Comparison of ENCODE assay signal across 27 cellular contexts in the genomic region with DNA sequence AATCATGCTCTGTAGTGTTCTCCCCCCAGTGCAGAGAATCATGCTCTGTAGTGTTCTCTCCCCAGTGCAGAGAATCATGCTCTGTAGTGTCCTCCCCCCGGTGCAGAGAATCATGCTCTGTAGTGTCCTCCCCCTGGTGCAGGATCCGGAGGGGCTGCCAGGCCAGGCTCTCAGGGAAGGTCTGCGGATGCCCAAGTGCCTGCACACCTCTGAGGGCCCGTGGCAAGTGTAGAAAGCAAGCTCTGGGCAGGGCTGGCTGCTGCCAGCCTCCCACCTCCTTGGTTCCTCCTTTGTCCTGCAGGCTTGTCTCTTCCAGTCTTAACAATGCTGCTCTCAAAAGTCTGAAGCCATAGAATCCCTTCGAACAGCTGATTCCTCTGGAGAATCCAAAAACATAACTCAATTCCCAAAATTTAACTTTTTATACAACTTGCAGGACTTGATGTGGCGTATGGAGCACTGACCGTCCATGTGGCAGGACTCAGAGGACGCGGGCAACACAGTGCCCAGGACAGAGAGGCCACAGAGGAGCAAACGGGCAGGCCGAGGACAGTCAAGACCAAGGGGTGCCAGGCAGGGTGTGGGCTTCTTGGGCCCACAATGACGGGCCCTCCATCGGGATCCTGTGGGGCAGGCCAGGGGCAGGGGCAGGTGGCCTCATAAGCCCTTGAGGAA. TPM values are rescaled to one million over a fixed set of nuclear protein-coding genes. Genes with fewer than 3 reads are reported as not detected.
"Had no signal": no experiment of that assay in that cellular context is flagged by ENCODE, and none has a peak within 500 bp of the region (broad histone marks: within the 10 kb centered on the region; RNA-seq: fewer than 3 reads in every experiment).

No MANE protein-coding gene starts in this region.

- H3K27ac ChIP-seq: ascending aorta, body of pancreas, Peyer's patch, RWPE1 had no signal

- H3K27me3 ChIP-seq: ascending aorta, body of pancreas, Peyer's patch had no signal

- ATAC-seq: activated CD8-positive, alpha-beta memory T cell treated with anti-CD3 and anti-CD28 coated beads, Interleukin-2, amount 10 ng/mL, durations not matched to agents 7 days and 5 days; body of pancreas; T-helper 17 cell; WTC11 had no signal

- DNase-seq: activated CD4-positive, alpha-beta T cell treated with anti-CD3 and anti-CD28 coated beads, Interleukin-2, amount 10 ng/mL, durations not matched to agents 24 days and 14 days; activated CD4-positive, alpha-beta T cell treated with anti-CD3 and anti-CD28 coated beads, Interleukin-2, amount 50 U/mL, for 48 hours; activated CD4-positive, CD25-positive, alpha-beta regulatory T cell treated with anti-CD3 and anti-CD28 coated beads, Interleukin-2, amount 50 U/mL, for 72 hours; activated CD8-positive, alpha-beta memory T cell treated with anti-CD3 and anti-CD28 coated beads, Interleukin-2, amount 10 ng/mL, durations not matched to agents 7 days and 5 days; activated effector memory CD4-positive, alpha-beta T cell treated with Interleukin-2 at 50 U/mL for 16 hours; activated naive CD4-positive, alpha-beta T cell; activated T-cell treated with anti-CD3 and anti-CD28 coated beads, Interleukin-2, amount 50 U/mL, for 24 hours; body of pancreas; KG1; NCI-H1092; NCI-H1417; NCI-H1930; NCI-H2107; NCI-H345; NCI-H510A; NCI-H69; SIG-M5; T-helper 17 cell; T-helper 9 cell had no signal

- H3K36me3 ChIP-seq: ascending aorta, Peyer's patch had no signal

- H3K4me3 ChIP-seq: ascending aorta, body of pancreas, Peyer's patch had no signal

- H3K4me1 ChIP-seq: body of pancreas had no signal

- H3K9me3 ChIP-seq: ascending aorta, body of pancreas, Peyer's patch had no signal

- FAIRE-seq: bronchial epithelial cell had no signal

RNA-seq across cellular contexts. Expression of a gene that starts 44.6 kb away (rescaled TPM):
- total RNA-seq: activated CD4-positive, alpha-beta T cell treated with anti-CD3 and anti-CD28 coated beads, Interleukin-2, amount 10 ng/mL, durations not matched to agents 24 days and 14 days; activated CD8-positive, alpha-beta memory T cell treated with anti-CD3 and anti-CD28 coated beads, Interleukin-2, amount 10 ng/mL, durations not matched to agents 7 days and 5 days; activated T-helper 1 cell treated with anti-CD3 and anti-CD28 coated beads, Interleukin-12 subunit alpha, Interleukin-12 subunit beta, Interleukin-2, Interleukin-4 antibody, amounts not matched to agents 30 ng/mL and 10 ng/mL and 1 ng/mL, durations not matched to agents 14 hours and 24 hours and 36 hours; ascending aorta; body of pancreas; bronchial epithelial cell; LHCN-M2; MCF 10A; Peyer's patch; T-helper 17 cell had no signal
